18 cellular contexts compared by ENCODE assay signal in genomic region chr18:51340332-51340731, GRCh38.
"Had no signal": no experiment of that assay in that cellular context is flagged by ENCODE, and none has a peak within 500 bp of the region (broad histone marks: within the 10 kb centered on the region; RNA-seq: fewer than 3 reads in every experiment).

No MANE protein-coding gene starts in this region.

- H3K27me3 ChIP-seq: gastroesophageal sphincter, stomach had no signal

- H3K4me1 ChIP-seq: gastroesophageal sphincter, stomach had no signal

- H3K36me3 ChIP-seq: gastroesophageal sphincter, stomach, thoracic aorta, WERI-Rb-1 had no signal

- ATAC-seq: activated CD4-positive, alpha-beta T cell treated with anti-CD3 and anti-CD28 coated beads for 36 hours; activated T-cell treated with anti-CD3 and anti-CD28 coated beads, Interleukin-2, amount 50 U/mL, for 72 hours; gastroesophageal sphincter had no signal

- H3K9me3 ChIP-seq: thoracic aorta had no signal

- H3K27ac ChIP-seq: coronary artery, gastroesophageal sphincter, skin epidermis, stomach, thoracic aorta, WERI-Rb-1 had no signal

- DNase-seq: activated CD4-positive, alpha-beta memory T cell treated with anti-CD3 and anti-CD28 coated beads, Interleukin-2, amount 10 ng/mL, durations not matched to agents 7 days and 5 days; activated CD4-positive, alpha-beta T cell treated with anti-CD3 and anti-CD28 coated beads for 36 hours; activated gamma-delta T cell treated with Interleukin-2 at 50 U/mL for 16 hours; activated naive CD8-positive, alpha-beta T cell treated with anti-CD3 and anti-CD28 coated beads, Interleukin-2, amount 10 ng/mL, durations not matched to agents 7 days and 5 days; activated T-cell treated with anti-CD3 and anti-CD28 coated beads, Interleukin-2, amount 50 U/mL, for 72 hours; aorta; caudate nucleus; effector CD4-positive, alpha-beta T cell; midbrain; naive B cell; stimulated activated CD4-positive, alpha-beta T cell treated with anti-CD3 and anti-CD28 coated beads, Interleukin-1b, Interleukin-23, amount 100 ng/mL, for 48 hours; stomach; WERI-Rb-1 had no signal

- FAIRE-seq: endothelial cell of umbilical vein had no signal

- H3K4me3 ChIP-seq: coronary artery, gastroesophageal sphincter, skin epidermis, stomach, thoracic aorta had no signal
